ENCODE assay signal across 22 cellular contexts in genomic region chr1:205217418-205217817, GRCh38. TPM values are rescaled to one million over a fixed set of nuclear protein-coding genes. Genes with fewer than 3 reads are reported as not detected.
DNase-seq lines count a peak whose midpoint lies in the region; ATAC-seq and TF ChIP-seq lines count a peak whose summit lies in the region.
"Had no signal": no experiment of that assay in that cellular context is flagged by ENCODE, and none has a peak within 500 bp of the region (broad histone marks: within the 10 kb centered on the region; RNA-seq: fewer than 3 reads in every experiment).

No MANE protein-coding gene starts in this region.

- DNase-seq in COLO829 (ENCODE audit: low spot score) (peak; percentile 48), SK-MEL-5 (ENCODE audit: low read depth, low spot score) (peak; percentile 38), fibroblast of peridontal ligament (ENCODE audit: extremely low read depth) (peak; percentile 9), osteoblast (ENCODE audit: insufficient read length, low spot score, missing footprints) (peak; percentile 15), tibial nerve (ENCODE audit: low spot score in 2 of 2) (no peak), NCI-H1105 (lab: John Stamatoyannopoulos, UW) (no peak)
- DNase-seq in activated CD4-positive, alpha-beta T cell treated with anti-CD3 and anti-CD28 coated beads, Interleukin-2, amount 10 ng/mL, durations not matched to agents 7 days and 5 days = no peak
- DNase-seq: 8988T; ACHN; AML-193; BE2C; Calu3; CD4-positive, alpha-beta T cell; CD8-positive, alpha-beta memory T cell; COR-L47; DND-41; GOT3 had no signal

- H3K27ac Mint-ChIP-seq in activated CD4-positive, alpha-beta T cell treated with anti-CD3 and anti-CD28 coated beads, Interleukin-2, amount 10 ng/mL, durations not matched to agents 7 days and 5 days = no peak overlapping the region
- H3K27ac Mint-ChIP-seq: CD14-positive monocyte; CD4-positive, alpha-beta T cell; CD8-positive, alpha-beta memory T cell had no signal

- no peak for TF ChIP-seq CTCF in osteoblast (IDR thresholded peaks at IDR 0.05; ENCODE audit: extremely low read depth, low read depth, low read length)
- TF ChIP-seq CTCF in tibial nerve (IDR thresholded peaks at IDR 0.05) = no peak

- no peak overlapping the region for H3K4me2 ChIP-seq in osteoblast (ENCODE audit: insufficient read depth, low read length)
- H3K4me2 ChIP-seq: A549; BLaER1 treated with 17β-estradiol and CSF1 and Interleukin-3, amounts not matched to agents 10 nM and 100 nM had no signal

- no peaks in the 10 kb centered on the region for H3K9me3 Mint-ChIP-seq in activated CD4-positive, alpha-beta T cell treated with anti-CD3 and anti-CD28 coated beads, Interleukin-2, amount 10 ng/mL, durations not matched to agents 7 days and 5 days
- H3K9me3 Mint-ChIP-seq: CD14-positive monocyte; CD4-positive, alpha-beta T cell; CD8-positive, alpha-beta memory T cell had no signal

- no peaks in the 10 kb centered on the region for H3K4me1 ChIP-seq in osteoblast (ENCODE audit: insufficient read depth, low read length)
- H3K4me1 ChIP-seq in tibial nerve = peaks cover 0 to 2% (median 0%) of the 10 kb centered on the region in 4 donors
- H3K4me1 ChIP-seq: A549, BE2C had no signal

- no peak overlapping the region for H3K4me3 Mint-ChIP-seq in activated CD4-positive, alpha-beta T cell treated with anti-CD3 and anti-CD28 coated beads, Interleukin-2, amount 10 ng/mL, durations not matched to agents 7 days and 5 days
- H3K4me3 Mint-ChIP-seq: CD14-positive monocyte; CD4-positive, alpha-beta T cell; CD8-positive, alpha-beta memory T cell had no signal

- H4K20me1 ChIP-seq in osteoblast (ENCODE audit: insufficient read depth, low read length) = no peaks in the 10 kb centered on the region
- H4K20me1 ChIP-seq: BLaER1 treated with 17β-estradiol and CSF1 and Interleukin-3, amounts not matched to agents 10 nM and 100 nM had no signal

- no peaks in the 10 kb centered on the region for H3K79me2 ChIP-seq in osteoblast (ENCODE audit: insufficient read depth, low read length)

- H3K4me3 ChIP-seq in osteoblast (ENCODE audit: insufficient read depth, low read length) = no peak overlapping the region
- H3K4me3 ChIP-seq in tibial nerve = no peak overlapping the region
- H3K4me3 ChIP-seq: A549; BLaER1 treated with 17β-estradiol and CSF1 and Interleukin-3, amounts not matched to agents 10 nM and 100 nM; HAP-1 had no signal

- H3K9me3 ChIP-seq in osteoblast (ENCODE audit: low read depth, low read length) (no peaks in the 10 kb centered on the region), tibial nerve (no peaks in the 10 kb centered on the region)
- H3K9me3 ChIP-seq: A549; BE2C; BLaER1 treated with 17β-estradiol and CSF1 and Interleukin-3, amounts not matched to agents 10 nM and 100 nM; HAP-1 had no signal

- no peak for ATAC-seq in HG03039 (IDR thresholded peaks at IDR 0.05; ENCODE audit: unreplicated experiment)
- ATAC-seq: A549 had no signal

- H2AFZ ChIP-seq in osteoblast (ENCODE audit: low read length) = no peak overlapping the region

- no peak for TF ChIP-seq EP300 in tibial nerve (IDR thresholded peaks at IDR 0.05)

- TF ChIP-seq POLR2A in tibial nerve (IDR thresholded peaks at IDR 0.05) = no peak

- H3K27me3 ChIP-seq in osteoblast (ENCODE audit: insufficient read depth, low read length) (no peaks in the 10 kb centered on the region), tibial nerve (no peaks in the 10 kb centered on the region)
- H3K27me3 ChIP-seq: BE2C; BLaER1 treated with 17β-estradiol and CSF1 and Interleukin-3, amounts not matched to agents 10 nM and 100 nM had no signal

- 55 to 61% methylated on average over 3 of the region's 3 CpGs for WGBS in tibial nerve, 2 donors

- H3K36me3 Mint-ChIP-seq in activated CD4-positive, alpha-beta T cell treated with anti-CD3 and anti-CD28 coated beads, Interleukin-2, amount 10 ng/mL, durations not matched to agents 7 days and 5 days (ENCODE audit: low read depth) = no peaks in the 10 kb centered on the region
- H3K36me3 Mint-ChIP-seq: CD14-positive monocyte; CD8-positive, alpha-beta memory T cell had no signal

- CTCF ChIA-PET in activated CD4-positive, alpha-beta T cell treated with anti-CD3 and anti-CD28 coated beads, Interleukin-2, amount 10 ng/mL, durations not matched to agents 7 days and 5 days (lab: Charles Lee) = interaction anchor here (4.0 kb wide), 1 partner anchor 12 kb away, joined by 18 read pairs; the partner anchor contains the start of gene TMCC2

- H3K36me3 ChIP-seq in osteoblast (ENCODE audit: insufficient read depth, low read length) (no peaks in the 10 kb centered on the region), tibial nerve (no peaks in the 10 kb centered on the region)
- H3K36me3 ChIP-seq: BE2C; BLaER1 treated with 17β-estradiol and CSF1 and Interleukin-3, amounts not matched to agents 10 nM and 100 nM; HAP-1 had no signal

- peaks cover 11% of the 10 kb centered on the region for H3K27me3 Mint-ChIP-seq in activated CD4-positive, alpha-beta T cell treated with anti-CD3 and anti-CD28 coated beads, Interleukin-2, amount 10 ng/mL, durations not matched to agents 7 days and 5 days

- POLR2A ChIA-PET in activated CD4-positive, alpha-beta T cell treated with anti-CD3 and anti-CD28 coated beads, Interleukin-2, amount 10 ng/mL, durations not matched to agents 7 days and 5 days (lab: Charles Lee) = no interaction called here

- in situ Hi-C loops in SK-MEL-5 (cut with HindIII; ENCODE audit: low pct_unique_long_range_greater_than_20kb, low sequenced_read_pairs) = no loop called here

- H3K4me1 Mint-ChIP-seq in activated CD4-positive, alpha-beta T cell treated with anti-CD3 and anti-CD28 coated beads, Interleukin-2, amount 10 ng/mL, durations not matched to agents 7 days and 5 days = peaks cover 20% of the 10 kb centered on the region

- H3K27ac ChIP-seq in osteoblast (ENCODE audit: low read depth, low read length) = no peak overlapping the region
- H3K27ac ChIP-seq in tibial nerve = no peak overlapping the region
- H3K27ac ChIP-seq: A549; BLaER1 treated with 17β-estradiol and CSF1 and Interleukin-3, amounts not matched to agents 10 nM and 100 nM had no signal

RNA-seq across cellular contexts. Expression of gene DSTYK, which starts 5.9 kb away (rescaled TPM):
- total RNA-seq in SK-MEL-5 (2014; rRNA removed; shearing (Covaris generic)) = 31.1 and 32.8 TPM in 2 replicates
- polyA plus RNA-seq in SK-MEL-5 (2015; cell fraction: cytosol; rRNA removed) = 26.3 and 35.3 TPM in 2 replicates
- polyA plus RNA-seq in SK-MEL-5 (2015; cell fraction: nucleus; rRNA removed) = 8.7 and 11.2 TPM in 2 replicates
- 16.5 and 18.1 TPM in 2 replicates for total RNA-seq in osteoblast
- total RNA-seq in tibial nerve = 10 to 100 TPM; 10.5 to 15.5 (median 14.1) TPM
- 1 to 10 TPM; 8.8 to 8.9 TPM for total RNA-seq in activated CD4-positive, alpha-beta T cell treated with anti-CD3 and anti-CD28 coated beads, Interleukin-2, amount 10 ng/mL, durations not matched to agents 7 days and 5 days

RNA-seq across cellular contexts. Expression of gene TMCC2, which starts 10.3 kb away (rescaled TPM):
- 22.1 and 26.5 TPM in 2 replicates for total RNA-seq in SK-MEL-5 (2014; rRNA removed; shearing (Covaris generic))
- 21.4 and 31.7 TPM in 2 replicates for polyA plus RNA-seq in SK-MEL-5 (2015; cell fraction: cytosol; rRNA removed)
- 17.6 and 26.0 TPM in 2 replicates for polyA plus RNA-seq in SK-MEL-5 (2015; cell fraction: nucleus; rRNA removed)
- 1.8 and 2.9 TPM in 2 replicates for total RNA-seq in osteoblast
- 1 to 10 TPM; 2.4 to 4.8 (median 2.7) TPM for total RNA-seq in tibial nerve
- total RNA-seq in activated CD4-positive, alpha-beta T cell treated with anti-CD3 and anti-CD28 coated beads, Interleukin-2, amount 10 ng/mL, durations not matched to agents 7 days and 5 days = under 1 TPM; 0.52 to 0.64 TPM

Comparison
In these comparisons a context has a peak if more than half of its experiments do, and no peak if none do; other contexts are left out.
1. DNase-seq: peak in COLO829 (single experiment), SK-MEL-5 (single experiment), fibroblast of peridontal ligament (single experiment) and osteoblast (single experiment); none in tibial nerve (0 of 2), activated CD4-positive, alpha-beta T cell treated with anti-CD3 and anti-CD28 coated beads, Interleukin-2, amount 10 ng/mL, durations not matched to agents 7 days and 5 days (single experiment) and NCI-H1105 (single experiment).